In genomic region chr4:47485047-47485692, GRCh38 we compare ENCODE assay signal across 8 cellular contexts. TPM values are rescaled to one million over a fixed set of nuclear protein-coding genes. Genes with fewer than 3 reads are reported as not detected.
DNase-seq lines count a peak whose midpoint lies in the region; ATAC-seq, FAIRE-seq and TF ChIP-seq lines count a peak whose summit lies in the region.

TSS of gene ATP10D (plus strand) at chr4:47485275. CDS start at chr4:47512541, 27,266 bp downstream.

- no TSS peak for BruUV-seq in A673 (replicated peaks; lab: Mats Ljungman, UMichigan)

- DNase-seq in A673 (ENCODE audit: low spot score) (peak; percentile 94), NCI-H2171 (lab: John Stamatoyannopoulos, UW) (peak; percentile 55), cardiac fibroblast (ENCODE audit: low read depth in 2 of 2) (peak; percentile 94 to 95), iPS-NIHi7 (ENCODE audit: extremely low spot score) (peak; percentile 89), small intestine (peak; percentile 91)

- peak; percentile 92 for ATAC-seq in GM18861 (IDR thresholded peaks at IDR 0.05; ENCODE audit: unreplicated experiment)
- ATAC-seq in HG03095 (IDR thresholded peaks at IDR 0.05; ENCODE audit: unreplicated experiment) = peak; percentile 98

- CTCF ChIA-PET in A673 (lab: Charles Lee) = interaction anchor here (0.7 kb wide), 1 partner anchor 531 kb away, joined by 3 read pairs; no protein-coding TSS in a partner anchor

- no peak for FAIRE-seq in small intestine (lab: Jason Lieb, UNC)

- H3K27ac ChIP-seq in A673 (ENCODE audit: low read depth, low read length, poor library complexity, severe bottlenecking) (peak within 1 kb of the TSS; percentile 63), small intestine (ENCODE audit: low read depth in 1 of 2, low read length in 1 of 2) (peak within 1 kb of the TSS; percentile 72 to 99)

- H3K36me3 ChIP-seq in A673 (ENCODE audit: insufficient read depth, low read length, poor library complexity, severe bottlenecking) = no peaks in the 10 kb centered on the region
- H3K36me3 ChIP-seq in small intestine (ENCODE audit: control insufficient read depth in 2 of 2, insufficient read depth in 2 of 2, low read length in 2 of 2) = no peaks in the 10 kb centered on the region

- TF ChIP-seq CTCF in A673 (conservative IDR thresholded peaks at IDR 0.05; ENCODE audit: low read depth, low read length) (no peak), WI38 (IDR thresholded peaks at IDR 0.05; ENCODE audit: low read depth, low read length) (no peak), cardiac fibroblast (IDR thresholded peaks at IDR 0.05; ENCODE audit: low read depth, low read length) (peak; percentile 16)

- intact Hi-C loops in A673 (cut with micrococcal nuclease; ENCODE audit: unreplicated experiment) = no loop called here

- peak within 1 kb of the TSS; percentile 53 for H3K4me3 ChIP-seq in A673 (ENCODE audit: low read depth, low read length, poor library complexity, severe bottlenecking)
- H3K4me3 ChIP-seq in WI38 (ENCODE audit: low read depth, low read length) = peak within 1 kb of the TSS; percentile 69
- H3K4me3 ChIP-seq in cardiac fibroblast (replicated peaks in 1 of 2; ENCODE audit: low read depth in 2 of 2, low read length in 2 of 2) = peak within 1 kb of the TSS; percentile 63 to 67
- peak within 1 kb of the TSS; percentile 50 to 59 for H3K4me3 ChIP-seq in small intestine (ENCODE audit: low read depth in 1 of 2, low read length in 2 of 2)

- H3K9me3 ChIP-seq in A673 (ENCODE audit: low read depth, low read length, poor library complexity, severe bottlenecking) = no peaks in the 10 kb centered on the region
- no peaks in the 10 kb centered on the region for H3K9me3 ChIP-seq in small intestine (ENCODE audit: control insufficient read depth, low read depth)

- H3K27me3 ChIP-seq in A673 (replicated peaks; ENCODE audit: insufficient read depth, low read depth, low read length, poor library complexity) = no peaks in the 10 kb centered on the region
- no peaks in the 10 kb centered on the region for H3K27me3 ChIP-seq in small intestine (ENCODE audit: control insufficient read depth in 2 of 2, insufficient read depth in 2 of 2, low read length in 2 of 2)

- POLR2A ChIA-PET in A673 (lab: Charles Lee; ENCODE audit: low non-redundant PET) = interaction anchor here (0.5 kb wide), 1 partner anchor 11 kb away, joined by 7 read pairs; no protein-coding TSS in a partner anchor

- no peaks in the 10 kb centered on the region for H3K4me1 ChIP-seq in A673 (ENCODE audit: insufficient read depth, low read length, poor library complexity, severe bottlenecking)
- peaks cover 0 to 2% of the 10 kb centered on the region in 2 donors for H3K4me1 ChIP-seq in small intestine (ENCODE audit: control insufficient read depth in 2 of 2, insufficient read depth in 1 of 2, low read depth in 1 of 2, low read length in 1 of 2)

- WGBS in small intestine, 3 donors = 0 to 1% (median 1%) methylated on average over 24 to 34 of the region's 34 CpGs

RNA-seq across cellular contexts. Expression of gene ATP10D, which starts in this region (rescaled TPM):
- 15.8 and 16.1 TPM in 2 replicates for total RNA-seq in A673 (2021)
- polyA plus RNA-seq in small intestine = 1 to 10 TPM in 1 of 3 donors, under 1 TPM in 2; 0.81 to 6.3 (median 0.89) TPM

Comparison
In these comparisons a context has a peak if more than half of its experiments do, and no peak if none do; other contexts are left out.
1. Peak in every context shown above with its lines: DNase-seq, ATAC-seq, H3K4me3 ChIP-seq and H3K27ac ChIP-seq.